Comparison of ENCODE assay signal across 8 cellular contexts in the genomic region with DNA sequence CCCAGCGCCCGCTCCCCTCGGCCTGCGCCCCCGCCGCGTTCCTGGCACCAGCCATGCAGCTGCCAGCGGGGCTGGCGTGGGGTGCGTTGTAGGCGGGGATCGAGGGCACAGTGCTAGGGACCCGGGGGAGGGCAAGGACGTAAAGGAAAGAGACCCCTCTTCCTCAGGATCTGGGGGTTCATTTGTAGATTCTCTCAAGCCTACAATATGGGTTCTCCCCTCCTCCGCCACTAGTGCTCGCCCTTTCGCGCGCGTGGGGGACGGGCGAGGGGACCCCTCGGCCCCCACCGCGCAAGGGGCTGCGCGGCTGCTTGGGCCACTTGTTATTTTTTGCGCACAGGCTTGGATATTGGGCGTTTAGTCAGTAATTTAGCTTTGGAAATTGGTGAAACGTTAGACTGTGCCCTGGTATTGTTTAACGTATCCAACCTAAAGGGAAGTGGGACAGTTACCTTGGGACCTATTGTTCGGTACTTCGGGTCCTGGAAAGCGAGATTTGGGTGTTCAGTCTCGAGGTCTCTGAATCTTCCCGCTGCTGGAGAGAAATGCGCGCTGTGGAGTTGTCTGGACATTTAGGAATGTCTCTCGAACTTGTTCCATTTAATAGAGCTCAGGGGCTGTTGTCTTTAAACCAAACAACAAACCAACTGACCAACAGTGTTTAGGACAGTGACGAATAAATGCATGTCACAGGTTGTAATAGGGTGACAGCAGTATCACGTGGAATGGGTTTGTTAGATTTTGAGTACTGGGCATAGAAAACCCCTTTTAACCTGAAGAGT. TPM values are rescaled to one million over a fixed set of nuclear protein-coding genes. Genes with fewer than 3 reads are reported as not detected.
DNase-seq lines count a peak whose midpoint lies in the region; ATAC-seq lines count a peak whose summit lies in the region.

No MANE protein-coding gene starts in this region.

- ATAC-seq in GM21529 (IDR thresholded peaks at IDR 0.05; ENCODE audit: unreplicated experiment): peak; percentile 29

- WGBS in iPS DF 6.9 (ENCODE audit: insufficient coverage, insufficient read length): no CpG with 5 or more reads among the region's 41 CpGs

- peak overlapping the region; percentile 89 for H3K4me3 ChIP-seq in adipocyte (ENCODE audit: low read length)
- peak overlapping the region; percentile 93 for H3K4me3 ChIP-seq in iPS DF 6.9 (ENCODE audit: low read length)
- H3K4me3 ChIP-seq in skeletal muscle tissue (ENCODE audit: low read length in 3 of 3): peak overlapping the region; percentile 71 to 87 (median 83)

- H3K27ac ChIP-seq in iPS DF 6.9 (ENCODE audit: low read length): no peak overlapping the region
- peak overlapping the region; percentile 70 for H3K27ac ChIP-seq in skeletal muscle tissue (ENCODE audit: low read depth, low read length)

- DNase-seq in NCI-H146 (lab: John Stamatoyannopoulos, UW) (peak; percentile 37), NCI-H146 treated with DMSO at 0.1 percent for 48 hours (lab: John Stamatoyannopoulos, UW; ENCODE audit: unreplicated experiment) (no peak), HuH-7 (ENCODE audit: low spot score) (peak; percentile 32), adipocyte (ENCODE audit: low read depth) (peak; percentile 67), iPS DF 6.9 (ENCODE audit: low read depth, low spot score) (no peak), NCI-H128 (lab: John Stamatoyannopoulos, UW; ENCODE audit: unreplicated experiment) (no peak)

- H3K9me3 ChIP-seq in adipocyte (ENCODE audit: control insufficient read depth, low read length): no peaks in the 10 kb centered on the region
- H3K9me3 ChIP-seq in iPS DF 6.9 (ENCODE audit: control insufficient read depth, insufficient read depth, low read length): no peaks in the 10 kb centered on the region
- no peaks in the 10 kb centered on the region for H3K9me3 ChIP-seq in skeletal muscle tissue (ENCODE audit: control insufficient read depth in 3 of 3, low read length in 3 of 3)

- H3K9ac ChIP-seq in adipocyte (ENCODE audit: low read length): peak overlapping the region; percentile 86
- H3K9ac ChIP-seq in skeletal muscle tissue (ENCODE audit: low read depth in 1 of 3, low read length in 3 of 3): peak overlapping the region; percentile 77 to 85 (median 83)

- H3K27me3 ChIP-seq in adipocyte (replicated peaks; ENCODE audit: control insufficient read depth, insufficient read depth, low read length): no peaks in the 10 kb centered on the region
- no peaks in the 10 kb centered on the region for H3K27me3 ChIP-seq in iPS DF 6.9 (ENCODE audit: control insufficient read depth, insufficient read depth, low read length)
- H3K27me3 ChIP-seq in skeletal muscle tissue (ENCODE audit: control insufficient read depth in 3 of 3, insufficient read depth in 3 of 3, low read length in 3 of 3): no peaks in the 10 kb centered on the region

- H3K4me1 ChIP-seq in adipocyte (ENCODE audit: control insufficient read depth, insufficient read depth, low read length) (peaks cover 46% of the 10 kb centered on the region), iPS DF 6.9 (ENCODE audit: control insufficient read depth, insufficient read depth, low read length) (no peaks in the 10 kb centered on the region), skeletal muscle tissue (ENCODE audit: control insufficient read depth in 3 of 3, insufficient read depth in 3 of 3, low read length in 3 of 3) (peaks cover 2 to 16% (median 3%) of the 10 kb centered on the region in 3 donors)

- H3K36me3 ChIP-seq in adipocyte (ENCODE audit: control insufficient read depth, insufficient read depth, low read length, severe bottlenecking) (no peaks in the 10 kb centered on the region), iPS DF 6.9 (ENCODE audit: control insufficient read depth, insufficient read depth, low read length) (no peaks in the 10 kb centered on the region), skeletal muscle tissue (ENCODE audit: control insufficient read depth in 3 of 3, insufficient read depth in 3 of 3, low read length in 3 of 3) (no peaks in the 10 kb centered on the region)

RNA-seq across cellular contexts. Expression of a gene that starts 0.8 kb away (rescaled TPM):
- total RNA-seq in skeletal muscle tissue: 25.1 TPM

Comparison
In these comparisons a context has a peak if more than half of its experiments do, and no peak if none do; other contexts are left out.
1. DNase-seq: peak in NCI-H146 (single experiment), HuH-7 (single experiment) and adipocyte (single experiment); none in NCI-H146 treated with DMSO at 0.1 percent for 48 hours (single experiment), iPS DF 6.9 (single experiment) and NCI-H128 (single experiment).
2. Peak in every context shown above with its lines, with median percentiles within 50 percentile points of each other: H3K4me3 ChIP-seq.